Comparison of ENCODE assay signal across 1 cellular context in the genomic region with DNA sequence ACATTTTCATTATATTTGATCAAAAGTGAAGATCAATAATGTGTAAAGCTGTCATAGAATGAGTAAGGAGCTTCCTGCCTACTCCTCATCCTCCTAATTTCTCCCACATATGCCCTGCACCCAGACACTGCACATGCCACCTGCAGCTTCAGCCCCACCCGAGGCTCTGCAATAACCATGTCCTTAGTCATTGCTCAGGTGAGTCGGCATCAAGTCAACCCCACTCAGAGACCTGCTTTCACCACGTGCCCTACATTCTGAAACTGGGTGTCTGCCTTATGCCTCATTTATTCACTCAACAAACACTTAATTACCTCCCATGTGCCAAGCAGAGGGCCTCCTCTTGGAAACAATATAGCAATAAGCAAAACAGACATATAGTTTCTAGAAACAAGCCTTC.
TF ChIP-seq lines count a peak whose summit lies in the region.

No MANE protein-coding gene starts in this region.

TF ChIP-seq in HCT116, 20 proteins besides CTCF, POLR2A, EP300 and RAD21:
- TF ChIP-seq ATF3 (IDR thresholded peaks at IDR 0.05) = no peak
- TF ChIP-seq, protein P1, sequence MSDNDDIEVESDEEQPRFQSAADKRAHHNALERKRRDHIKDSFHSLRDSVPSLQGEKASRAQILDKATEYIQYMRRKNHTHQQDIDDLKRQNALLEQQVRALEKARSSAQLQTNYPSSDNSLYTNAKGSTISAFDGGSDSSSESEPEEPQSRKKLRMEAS (IDR thresholded peaks at IDR 0.05) = peak; percentile 80
- peak; percentile 37 for TF ChIP-seq FOSL1 (IDR thresholded peaks at IDR 0.05; ENCODE audit: low read depth)
- peak; percentile 34; the same call in 1 of the 2 replicates for TF ChIP-seq CBX3 (IDR thresholded peaks at IDR 0.05; ENCODE audit: low read depth)
